Comparison of ENCODE assay signal across 12 cellular contexts in genomic region chr15:25177955-25178801, GRCh38.
A peak's percentile ranks its signal among the peaks of the same experiment; 100 is the strongest.
DNase-seq lines count a peak whose midpoint lies in the region; ATAC-seq and TF ChIP-seq lines count a peak whose summit lies in the region.
"Had no signal": no experiment of that assay in that cellular context is flagged by ENCODE, and none has a peak within 500 bp of the region (broad histone marks: within the 10 kb centered on the region; RNA-seq: fewer than 3 reads in every experiment).

No MANE protein-coding gene starts in this region.

- 82 to 87% (median 85%) methylated on average over 10 to 11 of the region's 11 CpGs; no CpG with 5 or more reads in 1 of the 5 donors for WGBS in stomach, 5 donors

- no peak overlapping the region for H3K27ac ChIP-seq in ascending aorta
- H3K27ac ChIP-seq in stomach: no peak overlapping the region
- H3K27ac ChIP-seq: 22Rv1 had no signal

- peaks cover 19 to 24% of the 10 kb centered on the region in 2 donors for H3K9me3 ChIP-seq in ascending aorta
- peaks cover 16 to 100% (median 98%) of the 10 kb centered on the region in 4 donors for H3K9me3 ChIP-seq in stomach
- H3K9me3 ChIP-seq: MG63 had no signal

- DNase-seq in activated CD4-positive, CD25-positive, alpha-beta regulatory T cell treated with anti-CD3 and anti-CD28 coated beads, Interleukin-2, amount 50 U/mL, for 72 hours: peak; percentile 17
- peak; percentile 5 to 55 for DNase-seq in ascending aorta (ENCODE audit: low spot score in 2 of 2)
- peak; percentile 34 for DNase-seq in islet precursor cell
- peak; percentile 22 for DNase-seq in stomach
- no peak for DNase-seq in nucleus accumbens (lab: John Stamatoyannopoulos, UW)
- DNase-seq: MG63 had no signal

- H3K4me1 ChIP-seq in ascending aorta: no peaks in the 10 kb centered on the region
- no peaks in the 10 kb centered on the region for H3K4me1 ChIP-seq in stomach

- no peak for TF ChIP-seq POLR2A in stomach (IDR thresholded peaks at IDR 0.05)

- no peak for TF ChIP-seq EP300 in stomach (IDR thresholded peaks at IDR 0.05)

- intact Hi-C loops in ascending aorta (cut with DNase I) (no loop called here), stomach (cut with DNase I; ENCODE audit: low total_unique reads) (no loop called here)

- no peak for TF ChIP-seq CTCF in ascending aorta (IDR thresholded peaks at IDR 0.05)
- TF ChIP-seq CTCF in stomach (IDR thresholded peaks at IDR 0.05): no peak

- H3K4me3 ChIP-seq in ascending aorta (no peak overlapping the region), stomach (no peak overlapping the region)
- H3K4me3 ChIP-seq: MG63 had no signal

- H3K36me3 ChIP-seq in ascending aorta (no peaks in the 10 kb centered on the region), stomach (no peaks in the 10 kb centered on the region)
- H3K36me3 ChIP-seq: MG63 had no signal

- no peak for ATAC-seq in activated CD4-positive, CD25-positive, alpha-beta regulatory T cell treated with anti-CD3 and anti-CD28 coated beads, Interleukin-2, amount 50 U/mL, for 24 hours
- no peak for ATAC-seq in HG03108 (IDR thresholded peaks at IDR 0.05; ENCODE audit: unreplicated experiment)
- no peak for ATAC-seq in GM18502 (IDR thresholded peaks at IDR 0.05; ENCODE audit: poor library complexity, unreplicated experiment)
- ATAC-seq: CD8-positive, alpha-beta T cell; naive thymus-derived CD4-positive, alpha-beta T cell had no signal

- H3K27me3 ChIP-seq in ascending aorta: no peaks in the 10 kb centered on the region
- no peaks in the 10 kb centered on the region for H3K27me3 ChIP-seq in stomach
- H3K27me3 ChIP-seq: MG63 had no signal

Comparison
In these comparisons a context has a peak if more than half of its experiments do, and no peak if none do; other contexts are left out.
1. DNase-seq: peak in activated CD4-positive, CD25-positive, alpha-beta regulatory T cell treated with anti-CD3 and anti-CD28 coated beads, Interleukin-2, amount 50 U/mL, for 72 hours (single experiment), ascending aorta (2 of 2), islet precursor cell (single experiment) and stomach (single experiment); none in nucleus accumbens (0 of 56).